18 cellular contexts compared by ENCODE assay signal in genomic region chr2:57965961-57966360, GRCh38.
"Had no signal": no experiment of that assay in that cellular context is flagged by ENCODE, and none has a peak within 500 bp of the region (broad histone marks: within the 10 kb centered on the region; RNA-seq: fewer than 3 reads in every experiment).

No MANE protein-coding gene starts in this region.

- H3K4me3 ChIP-seq: gastrocnemius medialis, left lung, lower lobe of right lung, neural progenitor cell, ovary, skin epidermis, testis, tibial nerve, upper lobe of right lung had no signal

- FAIRE-seq: colon had no signal

- DNase-seq: cerebellar nuclear complex; effector memory CD8-positive, alpha-beta T cell; gastrocnemius medialis; islet precursor cell; left lung; lower lobe of right lung; nucleus accumbens; ovary; stimulated activated CD4-positive, alpha-beta T cell treated with anti-CD3 and anti-CD28 coated beads, Interleukin-2, amount 100 ng/mL, for 24 hours; stimulated activated CD4-positive, alpha-beta T cell treated with anti-CD3 and anti-CD28 coated beads, Interleukin-4, amount 100 ng/mL, for 4 hours; stimulated activated naive B cell treated with anti-CD40 and anti-IgM and Interleukin-4, amounts not matched to agents 10 μg/mL and 1 μg/mL and 100 μg/mL, for 72 hours; stimulated activated naive CD8-positive, alpha-beta T cell treated with anti-CD3 and anti-CD28 coated beads, Interleukin-15, amount 100 ng/mL, for 72 hours; testis; upper lobe of right lung had no signal
